ENCODE assay signal across 8 cellular contexts in genomic region chr1:9784508-9785133, GRCh38. TPM values are rescaled to one million over a fixed set of nuclear protein-coding genes. Genes with fewer than 3 reads are reported as not detected.
DNase-seq lines count a peak whose midpoint lies in the region; ATAC-seq and TF ChIP-seq lines count a peak whose summit lies in the region.

No MANE protein-coding gene starts in this region.

- DNase-seq in NCI-H2171 treated with DMSO at 0.1 percent for 48 hours (lab: John Stamatoyannopoulos, UW), result peak; percentile 66
- no peak for DNase-seq in NCI-H2171 (lab: John Stamatoyannopoulos, UW)
- peak; percentile 52 for DNase-seq in NCI-H2029 (lab: John Stamatoyannopoulos, UW)
- DNase-seq in cardiac fibroblast (ENCODE audit: low read depth in 2 of 2), result peak; percentile 74 to 75
- DNase-seq in mucosa of gallbladder (ENCODE audit: low spot score), result peak; percentile 64
- DNase-seq in superior temporal gyrus (ENCODE audit: extremely low spot score), result peak; percentile 57

- H3K4me3 ChIP-seq in WI38 (ENCODE audit: low read depth, low read length), result no peak overlapping the region
- H3K4me3 ChIP-seq in cardiac fibroblast (replicated peaks in 1 of 2; ENCODE audit: low read depth in 2 of 2, low read length in 2 of 2), result no peak overlapping the region

- TF ChIP-seq CTCF in WI38 (IDR thresholded peaks at IDR 0.05; ENCODE audit: low read depth, low read length) (peak; percentile 54), cardiac fibroblast (IDR thresholded peaks at IDR 0.05; ENCODE audit: low read depth, low read length) (peak; percentile 64)

- no peak for ATAC-seq in HG03025 (IDR thresholded peaks at IDR 0.05; ENCODE audit: low FRiP score, unreplicated experiment)

RNA-seq across cellular contexts. Expression of gene CLSTN1, which starts 39.1 kb away (rescaled TPM):
- total RNA-seq in mucosa of gallbladder, result 287 TPM
